ENCODE assay signal across 8 cellular contexts in the genomic region with DNA sequence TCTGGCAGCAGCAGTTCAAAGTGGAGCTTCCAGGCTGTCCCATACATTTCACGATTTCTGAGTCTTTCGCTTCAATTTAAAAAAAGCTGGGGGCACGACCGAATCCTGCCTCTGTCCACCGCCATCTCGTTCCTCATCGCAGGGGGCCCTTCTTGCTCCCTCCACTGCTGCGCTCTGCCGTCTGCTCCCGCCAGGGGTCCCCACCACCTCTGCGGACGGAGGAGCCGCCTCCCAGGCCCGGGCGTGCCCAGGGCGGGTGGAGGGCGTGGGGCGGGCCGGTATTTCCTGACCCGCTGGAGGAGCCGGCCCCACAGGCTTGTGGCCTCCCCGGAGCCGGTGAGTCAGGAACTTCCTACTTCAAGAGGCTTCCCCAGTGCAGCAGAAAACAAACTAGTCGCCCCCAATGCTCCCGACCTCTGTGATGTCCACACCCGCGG. TPM values are rescaled to one million over a fixed set of nuclear protein-coding genes. Genes with fewer than 3 reads are reported as not detected.
A peak's percentile ranks its signal among the peaks of the same experiment; 100 is the strongest.
DNase-seq lines count a peak whose midpoint lies in the region; ATAC-seq and TF ChIP-seq lines count a peak whose summit lies in the region.

No MANE protein-coding gene starts in this region.

- H3K9me3 ChIP-seq in BLaER1, result no peaks in the 10 kb centered on the region
- H3K9me3 ChIP-seq in gastroesophageal sphincter, result no peaks in the 10 kb centered on the region
- no peaks in the 10 kb centered on the region for H3K9me3 ChIP-seq in subcutaneous abdominal adipose tissue (ENCODE audit: control insufficient read depth in 5 of 5, low read length in 5 of 5)

- H4K20me1 ChIP-seq in BLaER1, result no peaks in the 10 kb centered on the region

- DNase-seq in KG1 (lab: John Stamatoyannopoulos, UW) (peak; percentile 82), SK-MEL-5 (ENCODE audit: low read depth, low spot score) (peak; percentile 84), nucleus accumbens (lab: John Stamatoyannopoulos, UW) (peak in 55 of 56 donors; percentile 26 to 91 (median 74))
- DNase-seq in activated naive CD4-positive, alpha-beta T cell treated with Interleukin-2 at 50 U/mL for 16 hours, result peak; percentile 91

- no peak for TF ChIP-seq EP300 in gastroesophageal sphincter (IDR thresholded peaks at IDR 0.05)

- peak overlapping the region; percentile 94 for H3K4me2 ChIP-seq in BLaER1

- H3K9ac ChIP-seq in BLaER1 (peak overlapping the region; percentile 76), subcutaneous abdominal adipose tissue (ENCODE audit: low read length in 5 of 5) (peak overlapping the region; percentile 48 to 80 (median 68))

- 0 to 5% methylated on average over 3 to 8 of the region's 27 CpGs for WGBS in gastroesophageal sphincter (ENCODE audit: low coverage in 1 of 2), 2 donors

- no peaks in the 10 kb centered on the region; the same call in 1 of the 2 replicates for H3K36me3 ChIP-seq in BLaER1
- H3K36me3 ChIP-seq in gastroesophageal sphincter, result peaks cover 0 to 28% of the 10 kb centered on the region in 2 donors
- H3K36me3 ChIP-seq in subcutaneous abdominal adipose tissue (ENCODE audit: control insufficient read depth in 5 of 5, insufficient read depth in 5 of 5, low read length in 5 of 5), result peaks cover 0 to 27% (median 12%) of the 10 kb centered on the region in 5 donors

- peak overlapping the region; percentile 85 for H3K27ac ChIP-seq in BLaER1
- H3K27ac ChIP-seq in gastroesophageal sphincter, result peak overlapping the region; percentile 62 to 92 (median 87)
- peak overlapping the region; percentile 57 for H3K27ac ChIP-seq in subcutaneous abdominal adipose tissue (ENCODE audit: low read depth, low read length)

- peak in 1 of 2 donors; percentile 27 for TF ChIP-seq POLR2A in gastroesophageal sphincter (IDR thresholded peaks at IDR 0.05)

- H3K4me1 ChIP-seq in BLaER1 (peaks cover 70% of the 10 kb centered on the region), gastroesophageal sphincter (peaks cover 0 to 83% (median 29%) of the 10 kb centered on the region in 3 donors), subcutaneous abdominal adipose tissue (ENCODE audit: control insufficient read depth in 5 of 5, insufficient read depth in 5 of 5, low read length in 5 of 5) (peaks cover 3 to 57% (median 30%) of the 10 kb centered on the region in 5 donors)

- ATAC-seq in GM19395 (IDR thresholded peaks at IDR 0.05; ENCODE audit: unreplicated experiment) (peak; percentile 32), gastroesophageal sphincter (peak; percentile 91)

- in situ Hi-C loops in SK-MEL-5 (cut with HindIII; ENCODE audit: low pct_unique_long_range_greater_than_20kb, low sequenced_read_pairs), result no loop called here

- TF ChIP-seq CTCF in gastroesophageal sphincter (IDR thresholded peaks at IDR 0.05), result peak in 3 of 4 experiments; percentile 97 to 99 (median 99)

- H3K4me3 ChIP-seq in BLaER1 (peak overlapping the region; percentile 63), gastroesophageal sphincter (peak overlapping the region in 1 of 2 donors; percentile 40), subcutaneous abdominal adipose tissue (ENCODE audit: low read depth in 1 of 5, low read length in 5 of 5) (peak overlapping the region; percentile 54 to 71 (median 62))

- H3K27me3 ChIP-seq in BLaER1 (no peaks in the 10 kb centered on the region), gastroesophageal sphincter (no peaks in the 10 kb centered on the region), subcutaneous abdominal adipose tissue (ENCODE audit: control insufficient read depth in 5 of 5, insufficient read depth in 4 of 5, low read length in 5 of 5) (no peaks in the 10 kb centered on the region)

RNA-seq across cellular contexts. Expression of gene USP20, which starts 50.4 kb away (rescaled TPM):
- 3.7 and 4.9 TPM in 2 replicates for total RNA-seq in SK-MEL-5 (2014; rRNA removed; shearing (Covaris generic))
- polyA plus RNA-seq in SK-MEL-5 (2015; cell fraction: cytosol; rRNA removed), result 18.6 and 32.8 TPM in 2 replicates
- 90.1 and 95.1 TPM in 2 replicates for polyA plus RNA-seq in SK-MEL-5 (2015; cell fraction: nucleus; rRNA removed)
- 10 to 100 TPM; 25.9 to 56.8 (median 33.4) TPM for total RNA-seq in gastroesophageal sphincter

RNA-seq across cellular contexts. Expression of gene C9orf78, which starts 50.6 kb away (rescaled TPM):
- total RNA-seq in SK-MEL-5 (2014; rRNA removed; shearing (Covaris generic)), result 70.8 and 77.7 TPM in 2 replicates
- polyA plus RNA-seq in SK-MEL-5 (2015; cell fraction: cytosol; rRNA removed), result 84.3 and 86.6 TPM in 2 replicates
- polyA plus RNA-seq in SK-MEL-5 (2015; cell fraction: nucleus; rRNA removed), result 21.7 and 28.5 TPM in 2 replicates
- 100 to 1,000 TPM in 2 of 4 donors, 10 to 100 TPM in 2; 59.9 to 113 (median 85.0) TPM for total RNA-seq in gastroesophageal sphincter
